In the genomic region with DNA sequence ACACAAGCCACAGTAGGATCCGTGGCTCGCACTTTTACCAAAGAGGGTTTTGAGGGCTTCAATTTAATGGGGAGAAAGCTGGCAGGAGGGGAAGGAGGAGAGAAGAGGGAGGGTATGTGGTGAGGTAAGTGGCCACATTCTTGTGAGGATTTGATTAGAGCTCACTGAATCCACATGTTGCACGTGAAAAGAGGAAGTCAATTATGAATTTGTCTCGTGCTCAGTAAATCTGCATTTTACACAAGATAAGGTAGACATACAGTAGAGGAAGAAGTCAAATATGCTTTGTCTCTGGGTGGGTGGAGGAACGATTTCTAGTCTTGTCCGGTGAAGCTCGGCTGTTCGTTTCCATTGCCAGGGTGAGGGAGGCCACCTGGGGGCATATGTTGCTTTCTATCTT, we compare ENCODE assay signal across 8 cellular contexts. TPM values are rescaled to one million over a fixed set of nuclear protein-coding genes. Genes with fewer than 3 reads are reported as not detected.
DNase-seq lines count a peak whose midpoint lies in the region; ATAC-seq and TF ChIP-seq lines count a peak whose summit lies in the region.

No MANE protein-coding gene starts in this region.

- peaks cover 8% of the 10 kb centered on the region for H3K9me3 Mint-ChIP-seq in stimulated activated naive CD8-positive, alpha-beta T cell treated with anti-CD3 and anti-CD28 coated beads, Interleukin-15, Interleukin-2, amounts not matched to agents 100 ng/mL and 50 ng/mL, for 24 hours
- peaks cover 7% of the 10 kb centered on the region for H3K9me3 Mint-ChIP-seq in activated naive CD8-positive, alpha-beta T cell treated with anti-CD3 and anti-CD28 coated beads for 36 hours

- peaks cover 0 to 16% (median 8%) of the 10 kb centered on the region in 4 donors for H3K36me3 ChIP-seq in right lobe of liver

- peak overlapping the region; percentile 79 for H3K27ac Mint-ChIP-seq in stimulated activated naive CD8-positive, alpha-beta T cell treated with anti-CD3 and anti-CD28 coated beads, Interleukin-15, Interleukin-2, amounts not matched to agents 100 ng/mL and 50 ng/mL, for 24 hours
- peak overlapping the region; percentile 80 for H3K27ac Mint-ChIP-seq in activated naive CD8-positive, alpha-beta T cell treated with anti-CD3 and anti-CD28 coated beads for 36 hours

- peak overlapping the region; percentile 92 for H3K4me3 Mint-ChIP-seq in stimulated activated naive CD8-positive, alpha-beta T cell treated with anti-CD3 and anti-CD28 coated beads, Interleukin-15, Interleukin-2, amounts not matched to agents 100 ng/mL and 50 ng/mL, for 24 hours
- peak overlapping the region; percentile 82 for H3K4me3 Mint-ChIP-seq in activated naive CD8-positive, alpha-beta T cell treated with anti-CD3 and anti-CD28 coated beads for 36 hours

- no peak overlapping the region for H3K27ac ChIP-seq in right lobe of liver

- ATAC-seq in stimulated activated naive CD8-positive, alpha-beta T cell treated with anti-CD3 and anti-CD28 coated beads, Interleukin-15, Interleukin-2, amounts not matched to agents 100 U/mL and 50 U/mL, for 24 hours, result no peak
- ATAC-seq in right lobe of liver, result no peak

- no peak for DNase-seq in stimulated activated naive CD8-positive, alpha-beta T cell treated with anti-CD3 and anti-CD28 coated beads, Interleukin-15, Interleukin-2, amounts not matched to agents 100 U/mL and 50 U/mL, for 24 hours
- DNase-seq in activated naive CD8-positive, alpha-beta T cell treated with anti-CD3 and anti-CD28 coated beads for 36 hours, result no peak
- DNase-seq in right lobe of liver, result no peak
- no peak for DNase-seq in GM13977 (ENCODE audit: low spot score)
- no peak for DNase-seq in DMS 273 treated with DMSO at 0.1 percent for 48 hours (lab: John Stamatoyannopoulos, UW)
- DNase-seq in HuH-7 (ENCODE audit: low spot score), result no peak
- no peak for DNase-seq in NCI-H2171 treated with DMSO at 0.1 percent for 48 hours (lab: John Stamatoyannopoulos, UW)

- H3K4me3 ChIP-seq in right lobe of liver, result peak overlapping the region; percentile 68 to 94 (median 93)

- H3K4me1 ChIP-seq in right lobe of liver, result peaks cover 0 to 7% (median 3%) of the 10 kb centered on the region in 4 donors

- in situ Hi-C loops in GM13977 (cut with MboI; ENCODE audit: low pct_unique_long_range_greater_than_20kb, low sequenced_read_pairs, unreplicated experiment), result no loop called here

- H3K36me3 Mint-ChIP-seq in stimulated activated naive CD8-positive, alpha-beta T cell treated with anti-CD3 and anti-CD28 coated beads, Interleukin-15, Interleukin-2, amounts not matched to agents 100 ng/mL and 50 ng/mL, for 24 hours (ENCODE audit: low read depth), result peaks cover 70% of the 10 kb centered on the region
- H3K36me3 Mint-ChIP-seq in activated naive CD8-positive, alpha-beta T cell treated with anti-CD3 and anti-CD28 coated beads for 36 hours, result peaks cover 82% of the 10 kb centered on the region

- TF ChIP-seq CTCF in right lobe of liver (IDR thresholded peaks at IDR 0.05) (no peak), GM13977 (IDR thresholded peaks at IDR 0.05; ENCODE audit: extremely low read depth, insufficient read depth, missing control alignments) (no peak)

- peaks cover 0 to 3% of the 10 kb centered on the region in 2 donors for H3K27me3 ChIP-seq in right lobe of liver

- intact Hi-C loops in right lobe of liver (cut with DNase I), result no loop called here

- peaks cover 10% of the 10 kb centered on the region for H3K27me3 Mint-ChIP-seq in stimulated activated naive CD8-positive, alpha-beta T cell treated with anti-CD3 and anti-CD28 coated beads, Interleukin-15, Interleukin-2, amounts not matched to agents 100 ng/mL and 50 ng/mL, for 24 hours
- peaks cover 15% of the 10 kb centered on the region for H3K27me3 Mint-ChIP-seq in activated naive CD8-positive, alpha-beta T cell treated with anti-CD3 and anti-CD28 coated beads for 36 hours

- H3K4me1 Mint-ChIP-seq in stimulated activated naive CD8-positive, alpha-beta T cell treated with anti-CD3 and anti-CD28 coated beads, Interleukin-15, Interleukin-2, amounts not matched to agents 100 ng/mL and 50 ng/mL, for 24 hours (ENCODE audit: low read depth), result peaks cover 31% of the 10 kb centered on the region
- peaks cover 25% of the 10 kb centered on the region for H3K4me1 Mint-ChIP-seq in activated naive CD8-positive, alpha-beta T cell treated with anti-CD3 and anti-CD28 coated beads for 36 hours

- no peaks in the 10 kb centered on the region for H3K9me3 ChIP-seq in right lobe of liver

- 30% methylated on average over 8 of the region's 8 CpGs for WGBS in right lobe of liver (ENCODE audit: insufficient coverage, low coverage, low lambda C conversion rate, missing lambda C conversion rate)

- no peak for TF ChIP-seq POLR2A in right lobe of liver (IDR thresholded peaks at IDR 0.05)

RNA-seq across cellular contexts. Expression of a gene that starts 0.9 kb away (rescaled TPM):
- 10 to 100 TPM; 24.0 to 27.5 TPM for total RNA-seq in activated naive CD8-positive, alpha-beta T cell treated with anti-CD3 and anti-CD28 coated beads for 36 hours
- total RNA-seq in right lobe of liver, result 1 to 10 TPM; 3.3 to 5.0 (median 4.5) TPM

RNA-seq across cellular contexts. Expression of a gene that starts 5.0 kb away (rescaled TPM):
- total RNA-seq in activated naive CD8-positive, alpha-beta T cell treated with anti-CD3 and anti-CD28 coated beads for 36 hours, result under 1 TPM; 0.04 to 0.10 TPM
- under 1 TPM in 2 of 6 experiments, not detected in 4; 0.02 to 0.07 TPM for total RNA-seq in right lobe of liver

RNA-seq across cellular contexts. Expression of a gene that starts 32.5 kb away (rescaled TPM):
- total RNA-seq in activated naive CD8-positive, alpha-beta T cell treated with anti-CD3 and anti-CD28 coated beads for 36 hours, result 1 to 10 TPM; 2.3 to 2.4 TPM
- 1 to 10 TPM in 1 of 6 experiments, under 1 TPM in 5; 0.51 to 1.6 (median 0.87) TPM for total RNA-seq in right lobe of liver

Comparison
In these comparisons a context has a peak if more than half of its experiments do, and no peak if none do; other contexts are left out.
1. RNA of a gene that starts 0.9 kb away (total RNA-seq): 24.0 to 27.5 TPM in activated naive CD8-positive, alpha-beta T cell treated with anti-CD3 and anti-CD28 coated beads for 36 hours; 3.3 to 5.0 TPM in right lobe of liver; every median in the first group is over 4 times any median in the second.